In genomic region chr4:158769175-158769831, GRCh38 we compare ENCODE assay signal across 8 cellular contexts. TPM values are rescaled to one million over a fixed set of nuclear protein-coding genes. Genes with fewer than 3 reads are reported as not detected.
DNase-seq lines count a peak whose midpoint lies in the region; ATAC-seq and TF ChIP-seq lines count a peak whose summit lies in the region.

No MANE protein-coding gene starts in this region.

- H3K36me3 ChIP-seq in CD8-positive, alpha-beta T cell (ENCODE audit: insufficient read depth, low read length), result no peaks in the 10 kb centered on the region

- CTCF ChIA-PET in CD8-positive, alpha-beta T cell (lab: Charles Lee), result interaction anchor here (1.2 to 1.5 kb wide), 4 partner anchors 9 to 82 kb away, joined by 3 to 4 read pairs (median 3); partner anchors contain the start of gene PPID
- CTCF ChIA-PET in activated CD4-positive, alpha-beta T cell treated with anti-CD3 and anti-CD28 coated beads, Interleukin-2, amount 10 ng/mL, durations not matched to agents 7 days and 5 days (lab: Charles Lee), result interaction anchor here (0.9 to 1.7 kb wide), 3 partner anchors 13 to 236 kb away, joined by 4 to 8 read pairs (median 4); no protein-coding TSS in a partner anchor

- H3K4me3 Mint-ChIP-seq in CD8-positive, alpha-beta T cell, result peak overlapping the region; percentile 99
- H3K4me3 Mint-ChIP-seq in IgD-negative memory B cell, result peak overlapping the region; percentile 69 to 97 (median 90)
- H3K4me3 Mint-ChIP-seq in activated CD4-positive, alpha-beta T cell treated with anti-CD3 and anti-CD28 coated beads, Interleukin-2, amount 10 ng/mL, durations not matched to agents 7 days and 5 days, result peak overlapping the region; percentile 99
- H3K4me3 Mint-ChIP-seq in dendritic cell treated with granulocyte-macrophage colony-stimulating factor and Interleukin-4, amounts not matched to agents 40 ng/mL and 50 ng/mL, for 4 days, result peak overlapping the region; percentile 100

- H3K4me1 ChIP-seq in CD8-positive, alpha-beta T cell (ENCODE audit: insufficient read depth, low read length), result peaks cover 16% of the 10 kb centered on the region

- H3K27ac Mint-ChIP-seq in CD8-positive, alpha-beta T cell, result peak overlapping the region; percentile 97
- H3K27ac Mint-ChIP-seq in IgD-negative memory B cell, result peak overlapping the region in 2 of 3 donors; percentile 67 to 74
- peak overlapping the region; percentile 98 for H3K27ac Mint-ChIP-seq in activated CD4-positive, alpha-beta T cell treated with anti-CD3 and anti-CD28 coated beads, Interleukin-2, amount 10 ng/mL, durations not matched to agents 7 days and 5 days
- peak overlapping the region; percentile 94 for H3K27ac Mint-ChIP-seq in dendritic cell treated with granulocyte-macrophage colony-stimulating factor and Interleukin-4, amounts not matched to agents 40 ng/mL and 50 ng/mL, for 4 days

- H3K9me3 Mint-ChIP-seq in CD8-positive, alpha-beta T cell, result no peaks in the 10 kb centered on the region
- H3K9me3 Mint-ChIP-seq in IgD-negative memory B cell, result peaks cover 0 to 4% (median 2%) of the 10 kb centered on the region in 3 donors
- no peaks in the 10 kb centered on the region for H3K9me3 Mint-ChIP-seq in activated CD4-positive, alpha-beta T cell treated with anti-CD3 and anti-CD28 coated beads, Interleukin-2, amount 10 ng/mL, durations not matched to agents 7 days and 5 days
- no peaks in the 10 kb centered on the region for H3K9me3 Mint-ChIP-seq in dendritic cell treated with granulocyte-macrophage colony-stimulating factor and Interleukin-4, amounts not matched to agents 40 ng/mL and 50 ng/mL, for 4 days

- no peaks in the 10 kb centered on the region for H3K27me3 ChIP-seq in CD8-positive, alpha-beta T cell (ENCODE audit: insufficient read depth, low read length)

- peak overlapping the region; percentile 48 for H3K27ac ChIP-seq in CD8-positive, alpha-beta T cell (ENCODE audit: low read depth, low read length)

- H3K27me3 Mint-ChIP-seq in CD8-positive, alpha-beta T cell (ENCODE audit: low read depth), result no peaks in the 10 kb centered on the region
- peaks cover 48% of the 10 kb centered on the region for H3K27me3 Mint-ChIP-seq in IgD-negative memory B cell
- peaks cover 4% of the 10 kb centered on the region for H3K27me3 Mint-ChIP-seq in activated CD4-positive, alpha-beta T cell treated with anti-CD3 and anti-CD28 coated beads, Interleukin-2, amount 10 ng/mL, durations not matched to agents 7 days and 5 days
- H3K27me3 Mint-ChIP-seq in dendritic cell treated with granulocyte-macrophage colony-stimulating factor and Interleukin-4, amounts not matched to agents 40 ng/mL and 50 ng/mL, for 4 days, result no peaks in the 10 kb centered on the region

- POLR2A ChIA-PET in CD8-positive, alpha-beta T cell (lab: Charles Lee), result interaction anchor here (0.8 to 2.4 kb wide), 6 partner anchors 10 to 409 kb away, joined by 3 to 8 read pairs (median 3); partner anchors contain the start of gene PPID
- POLR2A ChIA-PET in activated CD4-positive, alpha-beta T cell treated with anti-CD3 and anti-CD28 coated beads, Interleukin-2, amount 10 ng/mL, durations not matched to agents 7 days and 5 days (lab: Charles Lee), result no interaction called here

- peaks cover 8% of the 10 kb centered on the region for H3K36me3 Mint-ChIP-seq in CD8-positive, alpha-beta T cell
- H3K36me3 Mint-ChIP-seq in IgD-negative memory B cell, result no peaks in the 10 kb centered on the region
- peaks cover 10% of the 10 kb centered on the region for H3K36me3 Mint-ChIP-seq in activated CD4-positive, alpha-beta T cell treated with anti-CD3 and anti-CD28 coated beads, Interleukin-2, amount 10 ng/mL, durations not matched to agents 7 days and 5 days (ENCODE audit: low read depth)
- H3K36me3 Mint-ChIP-seq in dendritic cell treated with granulocyte-macrophage colony-stimulating factor and Interleukin-4, amounts not matched to agents 40 ng/mL and 50 ng/mL, for 4 days (ENCODE audit: low read depth), result peaks cover 7% of the 10 kb centered on the region

- TF ChIP-seq CTCF in CD8-positive, alpha-beta T cell (IDR thresholded peaks at IDR 0.05), result no peak
- no peak for TF ChIP-seq CTCF in lower leg skin (IDR thresholded peaks at IDR 0.05)

- H3K9me3 ChIP-seq in CD8-positive, alpha-beta T cell (ENCODE audit: low read length), result no peaks in the 10 kb centered on the region

- 0 to 2% methylated on average over 38 to 45 of the region's 47 CpGs for WGBS in lower leg skin, 2 donors

- H3K4me3 ChIP-seq in CD8-positive, alpha-beta T cell (ENCODE audit: low read depth, low read length), result peak overlapping the region; percentile 84
- peak overlapping the region; percentile 73 for H3K4me3 ChIP-seq in lower leg skin (ENCODE audit: low read depth, poor library complexity, severe bottlenecking)

- peaks cover 37% of the 10 kb centered on the region for H3K4me1 Mint-ChIP-seq in CD8-positive, alpha-beta T cell (ENCODE audit: low read depth)
- H3K4me1 Mint-ChIP-seq in IgD-negative memory B cell, result peaks cover 0 to 8% (median 4%) of the 10 kb centered on the region in 3 donors
- peaks cover 43% of the 10 kb centered on the region for H3K4me1 Mint-ChIP-seq in activated CD4-positive, alpha-beta T cell treated with anti-CD3 and anti-CD28 coated beads, Interleukin-2, amount 10 ng/mL, durations not matched to agents 7 days and 5 days
- peaks cover 55% of the 10 kb centered on the region for H3K4me1 Mint-ChIP-seq in dendritic cell treated with granulocyte-macrophage colony-stimulating factor and Interleukin-4, amounts not matched to agents 40 ng/mL and 50 ng/mL, for 4 days (ENCODE audit: low read depth)

- peak; percentile 43 for ATAC-seq in CD8-positive, alpha-beta T cell
- ATAC-seq in GM21529 (IDR thresholded peaks at IDR 0.05; ENCODE audit: unreplicated experiment), result peak; percentile 32

- intact Hi-C loops in CD8-positive, alpha-beta T cell (cut with DNase I, micrococcal nuclease), result loop anchor here (2.0 kb wide), 4 partner anchors 41 to 333 kb away; partner anchors contain the start of genes RAPGEF2 (in 2 of the 2) and ETFDH (in 1 of the 2)
- intact Hi-C loops in dendritic cell treated with granulocyte-macrophage colony-stimulating factor and Interleukin-4, amounts not matched to agents 40 ng/mL and 50 ng/mL, for 4 days (cut with micrococcal nuclease), result no loop called here
- intact Hi-C loops in lower leg skin (cut with DNase I; ENCODE audit: low total_unique reads), result no loop called here

- peak; percentile 5 to 69 (median 41) for DNase-seq in CD8-positive, alpha-beta T cell
- peak; percentile 52 for DNase-seq in activated CD4-positive, alpha-beta T cell treated with anti-CD3 and anti-CD28 coated beads, Interleukin-2, amount 10 ng/mL, durations not matched to agents 7 days and 5 days
- DNase-seq in lower leg skin (ENCODE audit: low spot score in 2 of 2), result peak; percentile 29 to 91
- DNase-seq in stimulated activated CD8-positive, alpha-beta memory T cell treated with anti-CD3 and anti-CD28 coated beads, Interleukin-12 subunit alpha, Interleukin-12 subunit beta, amount 100 ng/mL, for 4 hours (ENCODE audit: low read depth), result peak; percentile 21
- DNase-seq in middle frontal gyrus (ENCODE audit: extremely low spot score, low spot score), result no peak

- TF ChIP-seq POLR2A in lower leg skin (IDR thresholded peaks at IDR 0.05), result no peak

RNA-seq across cellular contexts. Expression of gene FNIP2, which starts 0.5 kb away (rescaled TPM):
- 1 to 10 TPM; 8.1 to 8.9 TPM for total RNA-seq in CD8-positive, alpha-beta T cell
- polyA plus RNA-seq in IgD-negative memory B cell, result 0.06 TPM
- 10 to 100 TPM; 16.0 to 16.4 TPM for total RNA-seq in activated CD4-positive, alpha-beta T cell treated with anti-CD3 and anti-CD28 coated beads, Interleukin-2, amount 10 ng/mL, durations not matched to agents 7 days and 5 days
- 10 to 100 TPM; 20.5 to 47.5 (median 38.8) TPM for total RNA-seq in lower leg skin

RNA-seq across cellular contexts. Expression of gene PPID, which starts 46.1 kb away (rescaled TPM):
- total RNA-seq in CD8-positive, alpha-beta T cell, result 10 to 100 TPM; 10.3 to 10.5 TPM
- polyA plus RNA-seq in IgD-negative memory B cell, result 45.6 TPM
- total RNA-seq in activated CD4-positive, alpha-beta T cell treated with anti-CD3 and anti-CD28 coated beads, Interleukin-2, amount 10 ng/mL, durations not matched to agents 7 days and 5 days, result 10 to 100 TPM; 35.5 to 41.3 TPM
- 10 to 100 TPM; 10.6 to 24.1 (median 17.9) TPM for total RNA-seq in lower leg skin

Comparison
In these comparisons a context has a peak if more than half of its experiments do, and no peak if none do; other contexts are left out.
1. intact Hi-C loops: an anchor here in CD8-positive, alpha-beta T cell (2.0 kb wide); none called in dendritic cell treated with granulocyte-macrophage colony-stimulating factor and Interleukin-4, amounts not matched to agents 40 ng/mL and 50 ng/mL, for 4 days and lower leg skin.